In genomic region chr7:139035588-139036353, GRCh38 we compare ENCODE assay signal across 1 cellular context.
A peak's percentile ranks its signal among the peaks of the same experiment; 100 is the strongest.
TF ChIP-seq lines count a peak whose summit lies in the region.

A gene with protein sequence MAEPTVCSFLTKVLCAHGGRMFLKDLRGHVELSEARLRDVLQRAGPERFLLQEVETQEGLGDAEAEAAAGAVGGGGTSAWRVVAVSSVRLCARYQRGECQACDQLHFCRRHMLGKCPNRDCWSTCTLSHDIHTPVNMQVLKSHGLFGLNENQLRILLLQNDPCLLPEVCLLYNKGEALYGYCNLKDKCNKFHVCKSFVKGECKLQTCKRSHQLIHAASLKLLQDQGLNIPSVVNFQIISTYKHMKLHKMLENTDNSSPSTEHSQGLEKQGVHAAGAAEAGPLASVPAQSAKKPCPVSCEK (minus strand): TSS chr7:139036042. CDS start chr7:139036017, 25 bp downstream.

TF ChIP-seq in HepG2, 621 proteins besides CTCF, POLR2A, EP300 and RAD21 (continued from another document):
- TF ChIP-seq TRAFD1 (CRISPR knock-in tag; IDR thresholded peaks at IDR 0.05; ENCODE audit: borderline replicate concordance), result no peak
- no peak for TF ChIP-seq JUNB (CRISPR knock-in tag; IDR thresholded peaks at IDR 0.05; ENCODE audit: borderline replicate concordance)
- TF ChIP-seq ZNF362 (CRISPR knock-in tag; IDR thresholded peaks at IDR 0.05; ENCODE audit: borderline replicate concordance), result no peak
- TF ChIP-seq KMT2A (CRISPR knock-in tag; IDR thresholded peaks at IDR 0.05), result peak; percentile 45; the same call in 1 of the 2 replicates
- no peak for TF ChIP-seq SRSF9 (IDR thresholded peaks at IDR 0.05; ENCODE audit: borderline replicate concordance, insufficient read depth, low read depth, low read length, poor library complexity, severe bottlenecking)
